1 cellular context compared by ENCODE assay signal in genomic region chr10:66828957-66829356, GRCh38.
TF ChIP-seq lines count a peak whose summit lies in the region.

No MANE protein-coding gene starts in this region.

TF ChIP-seq in IMR-90, 13 proteins besides CTCF, POLR2A, EP300 and RAD21 (continued from another document):
- no peak for TF ChIP-seq FOS (IDR thresholded peaks at IDR 0.05; ENCODE audit: low read depth, low read length)
TF ChIP-seq in IMR-90: peak in this region for 0.
